ENCODE assay signal across 22 cellular contexts in the genomic region with DNA sequence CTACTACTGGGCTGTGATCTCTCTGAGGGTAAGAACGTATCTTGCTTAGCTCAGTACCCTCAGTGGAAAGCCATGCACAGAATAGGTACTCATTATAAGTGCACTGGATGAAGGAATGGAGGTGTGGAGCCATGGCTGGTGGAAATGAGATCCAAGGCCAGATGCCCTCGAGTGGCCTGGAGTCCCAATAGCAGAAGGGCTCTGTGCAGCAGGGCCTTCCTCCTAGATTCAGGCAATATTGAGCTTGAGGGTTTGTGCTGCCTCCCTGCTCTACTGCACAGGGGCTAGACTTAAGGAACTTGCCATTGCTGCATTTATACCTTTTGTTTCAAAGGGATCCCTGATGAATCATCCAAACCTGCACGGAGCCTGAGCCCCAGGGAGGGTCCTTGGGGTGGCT. TPM values are rescaled to one million over a fixed set of nuclear protein-coding genes. Genes with fewer than 3 reads are reported as not detected.
"Had no signal": no experiment of that assay in that cellular context is flagged by ENCODE, and none has a peak within 500 bp of the region (broad histone marks: within the 10 kb centered on the region; RNA-seq: fewer than 3 reads in every experiment).

No MANE protein-coding gene starts in this region.

- ATAC-seq: Panc1, PC-3, SK-N-SH treated with all-trans-retinoic acid at 6 μM for 48 hours had no signal

- H3K9me3 ChIP-seq: SJCRH30 had no signal

- DNase-seq: KBM-7, MV-4-11, NCI-H1048, NCI-H1105, NCI-H1417, NCI-H1436 treated with DMSO at 0.1 percent for 48 hours, NCI-H1694, NCI-H187 treated with DMSO at 0.1 percent for 48 hours, NCI-H2029 treated with DMSO at 0.1 percent for 48 hours, NCI-H2107, NCI-H2227 treated with DMSO at 0.1 percent for 48 hours, NCI-H524, NCI-H526 treated with DMSO at 0.1 percent for 48 hours, NCI-H748 treated with DMSO at 0.1 percent for 48 hours, PC-3, SHP77 treated with DMSO at 0.1 percent for 48 hours, SJCRH30 had no signal

- H3K4me1 ChIP-seq: SJCRH30 had no signal

- H3K27ac ChIP-seq: HL-60, RWPE1, SJCRH30 had no signal

RNA-seq across cellular contexts. Expression of gene TUB, which starts 33.6 kb away (rescaled TPM):
- total RNA-seq: OCI-LY7 had no signal
